12 cellular contexts compared by ENCODE assay signal in genomic region chrX:124010157-124010556, GRCh38. TPM values are rescaled to one million over a fixed set of nuclear protein-coding genes. Genes with fewer than 3 reads are reported as not detected.
DNase-seq lines count a peak whose midpoint lies in the region; ATAC-seq and TF ChIP-seq lines count a peak whose summit lies in the region.
"Had no signal": no experiment of that assay in that cellular context is flagged by ENCODE, and none has a peak within 500 bp of the region (broad histone marks: within the 10 kb centered on the region; RNA-seq: fewer than 3 reads in every experiment).

No MANE protein-coding gene starts in this region.

- DNase-seq in central memory CD8-positive, alpha-beta T cell (ENCODE audit: low spot score in 2 of 2): no peak
- DNase-seq in lower lobe of right lung: no peak
- no peak for DNase-seq in DMS 273 (lab: John Stamatoyannopoulos, UW; ENCODE audit: unreplicated experiment)
- no peak for DNase-seq in sigmoid colon
- DNase-seq: NCI-H1694 treated with DMSO at 0.1 percent for 48 hours had no signal

- no peak for TF ChIP-seq CTCF in lower lobe of right lung (IDR thresholded peaks at IDR 0.05)
- TF ChIP-seq CTCF in sigmoid colon (IDR thresholded peaks at IDR 0.05): no peak

- H3K36me3 Mint-ChIP-seq in central memory CD8-positive, alpha-beta T cell (ENCODE audit: insufficient read depth): peaks cover 10% of the 10 kb centered on the region

- no peak overlapping the region for H3K4me3 ChIP-seq in lower lobe of right lung
- H3K4me3 ChIP-seq in sigmoid colon: no peak overlapping the region

- 79 to 85% methylated on average over 3 of the region's 3 CpGs for WGBS in sigmoid colon, 2 donors

- intact Hi-C loops in lower lobe of right lung (cut with DNase I): no loop called here
- intact Hi-C loops in sigmoid colon (cut with DNase I): no loop called here

- H3K27ac Mint-ChIP-seq in central memory CD8-positive, alpha-beta T cell (ENCODE audit: low read depth): peak overlapping the region; percentile 61

- H3K27me3 ChIP-seq in lower lobe of right lung (ENCODE audit: low read depth) (no peaks in the 10 kb centered on the region), sigmoid colon (no peaks in the 10 kb centered on the region)

- H3K27ac ChIP-seq in lower lobe of right lung (no peak overlapping the region), sigmoid colon (no peak overlapping the region)
- H3K27ac ChIP-seq: HL-60, RWPE1 had no signal

- H3K9me3 ChIP-seq in lower lobe of right lung: no peaks in the 10 kb centered on the region
- H3K9me3 ChIP-seq in sigmoid colon: no peaks in the 10 kb centered on the region

- peaks cover 54% of the 10 kb centered on the region for H3K4me1 Mint-ChIP-seq in central memory CD8-positive, alpha-beta T cell

- ATAC-seq in GM18502 (IDR thresholded peaks at IDR 0.05; ENCODE audit: poor library complexity, unreplicated experiment) (peak; percentile 67), GM21390 (IDR thresholded peaks at IDR 0.05; ENCODE audit: unreplicated experiment) (peak; percentile 66), HG03432 (IDR thresholded peaks at IDR 0.05; ENCODE audit: unreplicated experiment) (peak; percentile 91), lower lobe of right lung (no peak), HG03159 (IDR thresholded peaks at IDR 0.05; ENCODE audit: unreplicated experiment) (no peak)
- no peak for ATAC-seq in central memory CD8-positive, alpha-beta T cell (replicated peaks; ENCODE audit: extremely low read depth, poor library complexity, severe bottlenecking)
- ATAC-seq: left lobe of liver had no signal

- no peak for TF ChIP-seq POLR2A in sigmoid colon (IDR thresholded peaks at IDR 0.05)

- H3K4me1 ChIP-seq in lower lobe of right lung (no peaks in the 10 kb centered on the region), sigmoid colon (peaks cover 0 to 31% (median 6%) of the 10 kb centered on the region in 4 donors)

- no peaks in the 10 kb centered on the region for H3K27me3 Mint-ChIP-seq in central memory CD8-positive, alpha-beta T cell

- H3K36me3 ChIP-seq in lower lobe of right lung (no peaks in the 10 kb centered on the region), sigmoid colon (no peaks in the 10 kb centered on the region)

- H3K4me3 Mint-ChIP-seq in central memory CD8-positive, alpha-beta T cell: peak overlapping the region; percentile 53

- H3K9me3 Mint-ChIP-seq in central memory CD8-positive, alpha-beta T cell: no peaks in the 10 kb centered on the region

- TF ChIP-seq EP300 in sigmoid colon (IDR thresholded peaks at IDR 0.05): no peak

RNA-seq across cellular contexts. Expression of gene STAG2, which starts 48.7 kb away (rescaled TPM):
- total RNA-seq in lower lobe of right lung: 88.2 TPM
- 100 to 1,000 TPM in 1 of 4 donors, 10 to 100 TPM in 3; 60.1 to 117 (median 88.4) TPM for total RNA-seq in sigmoid colon
- 10 to 100 TPM; 21.6 to 29.9 (median 26.6) TPM for polyA plus RNA-seq in sigmoid colon

Comparison
In these comparisons a context has a peak if more than half of its experiments do, and no peak if none do; other contexts are left out.
1. ATAC-seq: peak in GM18502 (single experiment), GM21390 (single experiment) and HG03432 (single experiment); none in central memory CD8-positive, alpha-beta T cell (single experiment), lower lobe of right lung (0 of 2) and HG03159 (single experiment).